ENCODE assay signal across 10 cellular contexts in the genomic region with DNA sequence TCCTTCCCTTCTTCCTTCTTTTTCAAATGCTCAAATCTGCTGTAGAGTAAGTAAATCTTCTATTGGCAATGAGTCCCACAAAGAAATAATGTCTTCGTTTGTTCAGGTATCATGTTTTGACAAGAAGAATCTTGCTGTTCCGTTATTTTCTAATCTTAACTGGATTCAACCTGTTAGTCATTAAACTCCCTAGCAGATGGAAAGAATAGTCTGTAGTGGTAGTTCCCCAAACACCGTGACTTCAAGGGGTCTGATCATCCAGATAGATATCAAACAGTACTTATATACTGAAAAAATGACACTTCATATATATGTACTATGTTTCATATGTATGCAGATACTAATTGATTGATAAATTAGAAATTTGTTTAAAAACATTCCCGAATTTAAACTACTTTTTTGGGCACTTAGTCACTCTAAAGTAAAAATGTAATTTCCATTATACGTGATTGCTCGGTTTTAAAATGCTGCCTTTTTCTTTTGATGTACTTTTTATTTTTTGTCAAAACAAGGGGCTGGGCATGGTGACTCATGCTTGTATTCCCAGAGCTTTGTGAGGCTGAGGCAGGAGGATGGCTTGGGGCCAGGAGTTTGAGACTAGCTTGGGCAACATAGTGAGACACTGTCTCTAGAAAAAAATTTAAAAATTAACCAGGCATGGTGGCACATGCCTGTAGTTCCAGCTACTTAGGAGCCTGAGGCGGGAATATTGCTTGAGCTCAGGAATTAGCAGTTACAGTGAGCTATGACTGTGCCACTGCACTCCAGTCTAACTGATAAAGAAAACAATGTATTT.
DNase-seq lines count a peak whose midpoint lies in the region; ATAC-seq and TF ChIP-seq lines count a peak whose summit lies in the region.
"Had no signal": no experiment of that assay in that cellular context is flagged by ENCODE, and none has a peak within 500 bp of the region (broad histone marks: within the 10 kb centered on the region; RNA-seq: fewer than 3 reads in every experiment).

No MANE protein-coding gene starts in this region.

- WGBS in mesendoderm (ENCODE audit: extremely low coverage, insufficient coverage, low lambda C conversion rate) = no CpG with 5 or more reads among the region's 7 CpGs

- no peaks in the 10 kb centered on the region for H3K79me1 ChIP-seq in mesendoderm (ENCODE audit: low read length)

- H4K5ac ChIP-seq in mesendoderm (ENCODE audit: low read length) = no peak overlapping the region

- no peaks in the 10 kb centered on the region for H3K9me3 Mint-ChIP-seq in activated CD4-positive, alpha-beta T cell treated with anti-CD3 and anti-CD28 coated beads for 36 hours (ENCODE audit: low read depth)
- peaks cover 4 to 5% of the 10 kb centered on the region in 2 donors for H3K9me3 Mint-ChIP-seq in stimulated activated naive CD8-positive, alpha-beta T cell treated with anti-CD3 and anti-CD28 coated beads, Interleukin-15, amount 100 ng/mL, for 72 hours

- no peak overlapping the region for H3K56ac ChIP-seq in mesendoderm (ENCODE audit: low read length)

- TF ChIP-seq CTCF in AG04450 (IDR thresholded peaks at IDR 0.05; ENCODE audit: low read depth, low read length) = no peak

- no peak overlapping the region for H3K9ac ChIP-seq in mesendoderm (ENCODE audit: low read length)

- no peaks in the 10 kb centered on the region for H3K27me3 ChIP-seq in AG04450 (ENCODE audit: control insufficient read depth, insufficient read depth, low read length)
- H3K27me3 ChIP-seq in mesendoderm (ENCODE audit: insufficient read depth, low read length, poor library complexity) = no peaks in the 10 kb centered on the region

- peaks cover 16% of the 10 kb centered on the region for H3K4me1 ChIP-seq in mesendoderm (ENCODE audit: control insufficient read depth, low read depth, low read length)

- peak; percentile 42 for DNase-seq in AG04450 (ENCODE audit: low read depth, low spot score)
- peak; percentile 87 for DNase-seq in NCI-H226
- peak; percentile 90 for DNase-seq in dermis blood vessel endothelial cell
- DNase-seq in mesendoderm = no peak
- no peak for DNase-seq in GOT3 (lab: John Stamatoyannopoulos, UW)
- DNase-seq in activated CD4-positive, alpha-beta T cell treated with anti-CD3 and anti-CD28 coated beads for 36 hours = no peak
- DNase-seq in activated gamma-delta T cell (lab: John Stamatoyannopoulos, UW) = no peak
- DNase-seq in stimulated activated naive CD8-positive, alpha-beta T cell treated with anti-CD3 and anti-CD28 coated beads, Interleukin-15, amount 100 ng/mL, for 72 hours = no peak
- DNase-seq: activated CD8-positive, alpha-beta memory T cell treated with anti-CD3 and anti-CD28 coated beads, Interleukin-2, amount 50 U/mL, for 48 hours; CD4-positive, CD25-positive, alpha-beta regulatory T cell had no signal

- no peak overlapping the region for H3K4ac ChIP-seq in mesendoderm (ENCODE audit: low read depth, low read length)

- no peak overlapping the region for H2BK120ac ChIP-seq in mesendoderm (ENCODE audit: low read depth, low read length)

- H2AK5ac ChIP-seq in mesendoderm (ENCODE audit: low read length) = no peak overlapping the region

- H3K36me3 Mint-ChIP-seq in activated CD4-positive, alpha-beta T cell treated with anti-CD3 and anti-CD28 coated beads for 36 hours (ENCODE audit: low read depth) = no peaks in the 10 kb centered on the region
- H3K36me3 Mint-ChIP-seq: CD4-positive, CD25-positive, alpha-beta regulatory T cell had no signal

- peaks cover 12% of the 10 kb centered on the region for H3K4me1 Mint-ChIP-seq in activated CD4-positive, alpha-beta T cell treated with anti-CD3 and anti-CD28 coated beads for 36 hours
- H3K4me1 Mint-ChIP-seq in stimulated activated naive CD8-positive, alpha-beta T cell treated with anti-CD3 and anti-CD28 coated beads, Interleukin-15, amount 100 ng/mL, for 72 hours = no peaks in the 10 kb centered on the region

- H2BK5ac ChIP-seq in mesendoderm (ENCODE audit: low read length) = no peak overlapping the region

- CTCF ChIA-PET in AG04450 (lab: Charles Lee) = no interaction called here
- CTCF ChIA-PET in activated CD4-positive, alpha-beta T cell treated with anti-CD3 and anti-CD28 coated beads for 36 hours (lab: Charles Lee) = no interaction called here

- H3K9me3 ChIP-seq in AG04450 (ENCODE audit: control insufficient read depth, insufficient read depth, low read length) = no peaks in the 10 kb centered on the region

- H3K4me3 ChIP-seq in AG04450 (ENCODE audit: low read depth, low read length) (no peak overlapping the region), mesendoderm (ENCODE audit: low read length) (no peak overlapping the region)

- no peak overlapping the region for H4K8ac ChIP-seq in mesendoderm (ENCODE audit: low read depth, low read length)

- peak overlapping the region; percentile 12 for H3K18ac ChIP-seq in mesendoderm (ENCODE audit: low read length)

- no peak for ATAC-seq in activated CD4-positive, alpha-beta T cell treated with anti-CD3 and anti-CD28 coated beads for 36 hours
- ATAC-seq in stimulated activated naive CD8-positive, alpha-beta T cell treated with anti-CD3 and anti-CD28 coated beads, Interleukin-15, amount 100 ng/mL, for 72 hours = no peak

- H3K36me3 ChIP-seq in mesendoderm (ENCODE audit: control insufficient read depth, insufficient read depth, low read length) = no peaks in the 10 kb centered on the region

- H3K4me2 ChIP-seq in mesendoderm (ENCODE audit: low read length) = no peak overlapping the region

- H2BK15ac ChIP-seq in mesendoderm (replicated peaks; ENCODE audit: low read depth) = no peak overlapping the region

- H3K23ac ChIP-seq in mesendoderm (ENCODE audit: low read length) = no peak overlapping the region

- intact Hi-C loops in activated CD4-positive, alpha-beta T cell treated with anti-CD3 and anti-CD28 coated beads for 36 hours (cut with DNase I, micrococcal nuclease) = no loop called here

- no peak overlapping the region for H3K27ac Mint-ChIP-seq in activated CD4-positive, alpha-beta T cell treated with anti-CD3 and anti-CD28 coated beads for 36 hours
- no peak overlapping the region for H3K27ac Mint-ChIP-seq in stimulated activated naive CD8-positive, alpha-beta T cell treated with anti-CD3 and anti-CD28 coated beads, Interleukin-15, amount 100 ng/mL, for 72 hours
- H3K27ac Mint-ChIP-seq: CD4-positive, CD25-positive, alpha-beta regulatory T cell had no signal

- H3K27me3 Mint-ChIP-seq in activated CD4-positive, alpha-beta T cell treated with anti-CD3 and anti-CD28 coated beads for 36 hours = no peaks in the 10 kb centered on the region
- H3K27me3 Mint-ChIP-seq in stimulated activated naive CD8-positive, alpha-beta T cell treated with anti-CD3 and anti-CD28 coated beads, Interleukin-15, amount 100 ng/mL, for 72 hours = no peaks in the 10 kb centered on the region

- POLR2A ChIA-PET in AG04450 (lab: Yijun Ruan, JAX) = no interaction called here
- POLR2A ChIA-PET in activated CD4-positive, alpha-beta T cell treated with anti-CD3 and anti-CD28 coated beads for 36 hours (lab: Charles Lee) = no interaction called here

- H3K27ac ChIP-seq in AG04450 (ENCODE audit: low read depth, low read length) (no peak overlapping the region), mesendoderm (ENCODE audit: low read depth, low read length) (no peak overlapping the region)

- no peaks in the 10 kb centered on the region for H3K79me2 ChIP-seq in mesendoderm (ENCODE audit: control insufficient read depth, insufficient read depth, low read length)

- H3K4me3 Mint-ChIP-seq in activated CD4-positive, alpha-beta T cell treated with anti-CD3 and anti-CD28 coated beads for 36 hours = no peak overlapping the region
- no peak overlapping the region for H3K4me3 Mint-ChIP-seq in stimulated activated naive CD8-positive, alpha-beta T cell treated with anti-CD3 and anti-CD28 coated beads, Interleukin-15, amount 100 ng/mL, for 72 hours
- H3K4me3 Mint-ChIP-seq: CD4-positive, CD25-positive, alpha-beta regulatory T cell had no signal

Comparison
In these comparisons a context has a peak if more than half of its experiments do, and no peak if none do; other contexts are left out.
1. DNase-seq: peak in AG04450 (single experiment), NCI-H226 (single experiment) and dermis blood vessel endothelial cell (single experiment); none in mesendoderm (single experiment), GOT3 (single experiment), activated CD4-positive, alpha-beta T cell treated with anti-CD3 and anti-CD28 coated beads for 36 hours (single experiment), activated gamma-delta T cell (single experiment) and stimulated activated naive CD8-positive, alpha-beta T cell treated with anti-CD3 and anti-CD28 coated beads, Interleukin-15, amount 100 ng/mL, for 72 hours (0 of 2).